ENCODE assay signal across 8 cellular contexts in genomic region chr7:30027065-30027456, GRCh38. TPM values are rescaled to one million over a fixed set of nuclear protein-coding genes. Genes with fewer than 3 reads are reported as not detected.
DNase-seq lines count a peak whose midpoint lies in the region; ATAC-seq and TF ChIP-seq lines count a peak whose summit lies in the region.

No MANE protein-coding gene starts in this region.

- H3K4me1 Mint-ChIP-seq in glutamatergic neuron (ENCODE audit: low read depth, unreplicated experiment) = peaks cover 10% of the 10 kb centered on the region
- H3K4me1 Mint-ChIP-seq in progenitor cell of endocrine pancreas (ENCODE audit: low read depth) = peaks cover 20% of the 10 kb centered on the region

- H3K4me3 ChIP-seq in AG09309 (ENCODE audit: control insufficient read depth, low read depth, low read length) (peak overlapping the region; percentile 51), MG63 (peak overlapping the region; percentile 60)

- H3K4me3 Mint-ChIP-seq in glutamatergic neuron (ENCODE audit: unreplicated experiment) (peak overlapping the region; percentile 98), progenitor cell of endocrine pancreas (ENCODE audit: low read depth) (no peak overlapping the region)

- DNase-seq in AG09309 (ENCODE audit: low read depth) (no peak), MG63 (peak; percentile 7), glutamatergic neuron (no peak), progenitor cell of endocrine pancreas (ENCODE audit: low spot score, unreplicated experiment) (no peak), medulla oblongata (ENCODE audit: extremely low spot score) (no peak)
- DNase-seq in activated T-helper 9 cell treated with anti-CD3 and anti-CD28 coated beads, Interleukin-2, amount 50 U/mL, for 16 hours (ENCODE audit: low read depth) = peak; percentile 3

- TF ChIP-seq CTCF in AG09309 (IDR thresholded peaks at IDR 0.05; ENCODE audit: control insufficient read depth, insufficient read depth, low read depth, low read length, missing control alignments) (no peak), glutamatergic neuron (IDR thresholded peaks at IDR 0.05; ENCODE audit: partially characterized antibody, unreplicated experiment) (no peak), progenitor cell of endocrine pancreas (IDR thresholded peaks at IDR 0.05; ENCODE audit: unreplicated experiment) (no peak)

- no peaks in the 10 kb centered on the region for H3K9me3 ChIP-seq in MG63

- H3K27me3 ChIP-seq in MG63 = no peaks in the 10 kb centered on the region

- H3K27me3 Mint-ChIP-seq in glutamatergic neuron (ENCODE audit: unreplicated experiment) (peaks cover 4% of the 10 kb centered on the region), progenitor cell of endocrine pancreas (no peaks in the 10 kb centered on the region)

- H3K9me3 Mint-ChIP-seq in glutamatergic neuron (ENCODE audit: unreplicated experiment) (peaks cover 9% of the 10 kb centered on the region), progenitor cell of endocrine pancreas (ENCODE audit: low read depth) (no peaks in the 10 kb centered on the region)

- H3K27ac Mint-ChIP-seq in glutamatergic neuron (ENCODE audit: unreplicated experiment) (peak overlapping the region; percentile 29), progenitor cell of endocrine pancreas (peak overlapping the region; percentile 96)

- H3K36me3 ChIP-seq in MG63 = no peaks in the 10 kb centered on the region; the same call in 1 of the 2 replicates

- no peaks in the 10 kb centered on the region for H3K36me3 Mint-ChIP-seq in glutamatergic neuron (ENCODE audit: unreplicated experiment)
- peaks cover 1% of the 10 kb centered on the region for H3K36me3 Mint-ChIP-seq in progenitor cell of endocrine pancreas (ENCODE audit: insufficient read depth)

- ATAC-seq in GM18511 (IDR thresholded peaks at IDR 0.05; ENCODE audit: unreplicated experiment) (peak; percentile 26), GM21515 (IDR thresholded peaks at IDR 0.05; ENCODE audit: unreplicated experiment) (no peak)

RNA-seq across cellular contexts. Expression of gene FKBP14, which starts 0.6 kb away (rescaled TPM):
- total RNA-seq in MG63 (2014; rRNA removed; shearing (Covaris generic); ENCODE audit: low replicate concordance) = 8.1 and 16.1 TPM in 2 replicates
- total RNA-seq in glutamatergic neuron (ENCODE audit: unreplicated experiment) (6.8 TPM), progenitor cell of endocrine pancreas (25.6 TPM in 2 replicates)

RNA-seq across cellular contexts. Expression of gene PLEKHA8, which starts 1.2 kb away (rescaled TPM):
- total RNA-seq in MG63 (2014; rRNA removed; shearing (Covaris generic); ENCODE audit: low replicate concordance) = 8.6 and 10.6 TPM in 2 replicates
- total RNA-seq in glutamatergic neuron (ENCODE audit: unreplicated experiment) (57.9 TPM), progenitor cell of endocrine pancreas (62.1 and 67.0 TPM in 2 replicates)

RNA-seq across cellular contexts. Expression of gene SCRN1, which starts 37.5 kb away (rescaled TPM):
- 29.0 and 35.7 TPM in 2 replicates for total RNA-seq in MG63 (2014; rRNA removed; shearing (Covaris generic); ENCODE audit: low replicate concordance)
- 168 TPM for total RNA-seq in glutamatergic neuron (ENCODE audit: unreplicated experiment)
- 53.4 and 60.4 TPM in 2 replicates for total RNA-seq in progenitor cell of endocrine pancreas

Comparison
In these comparisons a context has a peak if more than half of its experiments do, and no peak if none do; other contexts are left out.
1. DNase-seq: peak in MG63 (single experiment) and activated T-helper 9 cell treated with anti-CD3 and anti-CD28 coated beads, Interleukin-2, amount 50 U/mL, for 16 hours (single experiment); none in AG09309 (single experiment), glutamatergic neuron (single experiment), progenitor cell of endocrine pancreas (single experiment) and medulla oblongata (single experiment).